Comparison of ENCODE assay signal across 1 cellular context in the genomic region with DNA sequence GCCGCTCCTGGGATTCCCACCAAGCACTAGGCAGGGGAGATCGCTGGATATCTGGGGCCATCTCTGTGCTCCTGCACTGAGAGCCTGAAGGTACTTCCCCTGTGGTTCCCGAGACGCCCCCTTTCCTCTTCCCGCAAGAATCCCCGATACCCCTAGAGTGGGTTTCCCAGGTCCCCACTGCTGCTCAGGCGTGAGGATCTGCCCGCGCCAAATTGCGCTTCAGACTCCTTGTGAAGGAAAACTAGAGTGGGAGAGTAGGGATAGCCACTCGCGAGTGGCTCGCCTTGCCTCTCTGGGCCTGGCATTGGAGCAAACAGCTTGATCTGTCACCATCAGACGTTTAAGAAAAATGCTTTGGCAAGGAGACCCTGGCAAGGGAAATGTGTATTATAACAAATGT.
TF ChIP-seq lines count a peak whose summit lies in the region.

No MANE protein-coding gene starts in this region.

TF ChIP-seq in H1, 55 proteins besides CTCF, POLR2A, EP300 and RAD21:
- TF ChIP-seq CBX5 (IDR thresholded peaks at IDR 0.05; ENCODE audit: low read depth, low read length) (no peak), HDAC6 (IDR thresholded peaks at IDR 0.05; ENCODE audit: low read depth, low read length) (no peak), SUZ12 (IDR thresholded peaks at IDR 0.05; ENCODE audit: low read length) (peak; percentile 51), JUN (IDR thresholded peaks at IDR 0.05; ENCODE audit: low read depth, low read length) (no peak), RBBP5 (IDR thresholded peaks at IDR 0.05; ENCODE audit: borderline replicate concordance, low read depth, low read length) (no peak), BCL11A (IDR thresholded peaks at IDR 0.05; ENCODE audit: low read depth in 2 of 2, low read length in 2 of 2) (no peak), YY1 (IDR thresholded peaks at IDR 0.05; ENCODE audit: low read depth, low read length) (no peak), KDM1A (IDR thresholded peaks at IDR 0.05; ENCODE audit: borderline replicate concordance, low read length) (no peak), TAF7 (optimal IDR thresholded peaks at IDR 0.05; ENCODE audit: borderline replicate concordance, low read depth, low read length) (no peak), SAP30 (IDR thresholded peaks at IDR 0.05; ENCODE audit: insufficient read depth, insufficient replicate concordance, low read length) (no peak), EZH2 (IDR thresholded peaks at IDR 0.05; ENCODE audit: low read depth, low read length, severe bottlenecking) (peak; percentile 14), TCF12 (IDR thresholded peaks at IDR 0.05; ENCODE audit: low read depth, low read length) (no peak), RNF2 (IDR thresholded peaks at IDR 0.05; ENCODE audit: borderline replicate concordance, low read depth, low read length, missing control alignments, poor library complexity, severe bottlenecking) (peak; percentile 33), KDM4A (IDR thresholded peaks at IDR 0.05; ENCODE audit: low read depth, low read length, severe bottlenecking) (no peak), SP4 (IDR thresholded peaks at IDR 0.05; ENCODE audit: low read length) (no peak), POU5F1 (IDR thresholded peaks at IDR 0.05; ENCODE audit: low read depth, low read length) (no peak)
- TF ChIP-seq, protein P1, sequence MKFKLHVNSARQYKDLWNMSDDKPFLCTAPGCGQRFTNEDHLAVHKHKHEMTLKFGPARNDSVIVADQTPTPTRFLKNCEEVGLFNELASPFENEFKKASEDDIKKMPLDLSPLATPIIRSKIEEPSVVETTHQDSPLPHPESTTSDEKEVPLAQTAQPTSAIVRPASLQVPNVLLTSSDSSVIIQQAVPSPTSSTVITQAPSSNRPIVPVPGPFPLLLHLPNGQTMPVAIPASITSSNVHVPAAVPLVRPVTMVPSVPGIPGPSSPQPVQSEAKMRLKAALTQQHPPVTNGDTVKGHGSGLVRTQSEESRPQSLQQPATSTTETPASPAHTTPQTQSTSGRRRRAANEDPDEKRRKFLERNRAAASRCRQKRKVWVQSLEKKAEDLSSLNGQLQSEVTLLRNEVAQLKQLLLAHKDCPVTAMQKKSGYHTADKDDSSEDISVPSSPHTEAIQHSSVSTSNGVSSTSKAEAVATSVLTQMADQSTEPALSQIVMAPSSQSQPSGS (IDR thresholded peaks at IDR 0.05; ENCODE audit: low read length): no peak
